In the genomic region with DNA sequence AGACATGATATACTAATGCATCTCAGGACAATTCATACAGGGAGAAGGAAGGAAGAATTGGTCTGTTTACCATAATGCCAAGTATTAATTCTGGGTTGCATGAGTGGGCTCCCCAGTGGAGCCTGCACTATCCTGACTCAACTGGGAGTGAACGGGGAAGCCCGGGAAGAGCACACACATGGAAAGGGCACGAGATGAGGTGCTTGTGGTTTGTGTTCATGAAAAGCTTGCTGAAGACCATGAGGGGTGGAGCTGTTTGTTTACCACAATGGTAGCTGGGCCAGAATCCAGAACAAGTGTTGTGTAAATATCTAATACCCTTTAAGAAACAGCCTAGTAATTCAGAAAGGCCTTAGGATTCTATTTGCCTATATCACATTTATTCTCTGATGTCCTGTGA, we compare ENCODE assay signal across 21 cellular contexts.
"Had no signal": no experiment of that assay in that cellular context is flagged by ENCODE, and none has a peak within 500 bp of the region (broad histone marks: within the 10 kb centered on the region; RNA-seq: fewer than 3 reads in every experiment).

No MANE protein-coding gene starts in this region.

- H3K27ac Mint-ChIP-seq: activated naive CD8-positive, alpha-beta T cell; brain; stimulated activated naive B cell treated with anti-CD40 and anti-IgM and Interleukin-4, amounts not matched to agents 10 μg/mL and 1 μg/mL and 100 μg/mL, for 72 hours had no signal

- H3K4me3 ChIP-seq: esophagus squamous epithelium, gastrocnemius medialis, heart left ventricle, lower lobe of right lung, tibial nerve had no signal

- H3K27ac ChIP-seq: gastrocnemius medialis, heart left ventricle, lower lobe of right lung, neutrophil, tibial nerve had no signal

- H3K9me3 ChIP-seq: esophagus squamous epithelium, gastrocnemius medialis, heart left ventricle, lower lobe of right lung, neutrophil, tibial nerve had no signal

- H3K4me1 ChIP-seq: gastrocnemius medialis, lower lobe of right lung had no signal

- H3K4me3 Mint-ChIP-seq: activated naive CD8-positive, alpha-beta T cell; brain; naive thymus-derived CD4-positive, alpha-beta T cell; stimulated activated naive B cell treated with anti-CD40 and anti-IgM and Interleukin-4, amounts not matched to agents 10 μg/mL and 1 μg/mL and 100 μg/mL, for 72 hours had no signal

- DNase-seq: activated CD4-positive, alpha-beta T cell treated with anti-CD3 and anti-CD28 coated beads, Interleukin-2, amount 50 U/mL, for 1 hour; activated CD8-positive, alpha-beta memory T cell treated with anti-CD3 and anti-CD28 coated beads for 24 hours; activated gamma-delta T cell treated with Interleukin-2 at 50 U/mL for 16 hours; central memory CD4-positive, alpha-beta T cell; cortex of kidney; effector CD8-positive, alpha-beta T cell; esophagus squamous epithelium; gastrocnemius medialis; heart left ventricle; left colon; lower lobe of right lung; naive thymus-derived CD4-positive, alpha-beta T cell; retina; stimulated activated CD4-positive, alpha-beta T cell treated with anti-CD3 and anti-CD28 coated beads, Interleukin-15, amount 100 ng/mL, for 24 hours; stimulated activated CD4-positive, alpha-beta T cell treated with anti-CD3 and anti-CD28 coated beads, Interleukin-4, amount 100 ng/mL, for 1 hour; stimulated activated naive B cell treated with anti-CD40 and anti-IgM and Interleukin-4, amounts not matched to agents 10 μg/mL and 1 μg/mL and 100 μg/mL, for 72 hours; substantia nigra had no signal

- H3K9me3 Mint-ChIP-seq: brain; naive thymus-derived CD4-positive, alpha-beta T cell; stimulated activated naive B cell treated with anti-CD40 and anti-IgM and Interleukin-4, amounts not matched to agents 10 μg/mL and 1 μg/mL and 100 μg/mL, for 72 hours had no signal

- H3K27me3 ChIP-seq: esophagus squamous epithelium, gastrocnemius medialis, heart left ventricle, neutrophil, tibial nerve had no signal

- H3K27me3 Mint-ChIP-seq: activated naive CD8-positive, alpha-beta T cell; naive thymus-derived CD4-positive, alpha-beta T cell; stimulated activated naive B cell treated with anti-CD40 and anti-IgM and Interleukin-4, amounts not matched to agents 10 μg/mL and 1 μg/mL and 100 μg/mL, for 72 hours had no signal
